In the genomic region with DNA sequence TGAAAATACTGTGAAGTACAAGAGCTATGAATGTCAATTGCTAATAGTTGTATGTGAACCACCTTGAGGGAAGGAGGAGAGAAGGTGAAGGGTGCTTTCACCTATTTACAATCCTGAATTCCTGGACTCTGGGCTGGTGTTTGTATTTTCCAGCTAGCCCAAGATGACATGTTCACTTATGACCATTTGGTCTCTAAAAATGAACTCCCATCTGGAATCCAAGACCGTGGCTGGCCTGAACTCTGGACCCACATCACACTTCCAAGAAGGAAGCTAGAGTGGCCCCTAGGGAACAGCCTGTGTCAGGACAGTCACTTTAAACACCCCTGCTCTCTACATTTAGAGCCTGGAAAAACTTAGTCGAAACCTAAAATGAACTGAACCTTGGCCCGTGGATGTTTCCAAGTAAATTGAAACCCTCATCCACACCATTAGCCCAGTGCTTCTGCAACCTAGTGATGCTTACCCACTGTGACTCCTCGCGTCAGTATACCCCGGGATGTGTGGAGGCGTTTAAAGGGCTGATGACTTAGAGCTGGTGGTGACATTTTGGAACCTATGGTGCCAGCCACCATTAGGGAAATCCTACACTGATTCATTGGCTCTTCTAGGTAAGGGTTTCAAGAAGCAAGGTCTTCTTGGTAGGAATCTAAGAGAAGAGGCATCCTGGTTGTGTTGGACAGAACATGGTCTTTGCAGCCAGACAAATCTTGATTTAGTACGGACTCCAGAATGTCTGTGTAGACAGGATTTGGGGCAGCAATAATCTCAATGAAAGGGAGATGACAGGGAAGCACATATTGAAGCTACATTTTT, we compare ENCODE assay signal across 1 cellular context.
TF ChIP-seq lines count a peak whose summit lies in the region.

No MANE protein-coding gene starts in this region.

TF ChIP-seq in HepG2, 621 proteins besides CTCF, POLR2A, EP300 and RAD21 (continued from another document and continues in another):
- TF ChIP-seq ATF6 (CRISPR knock-in tag; conservative IDR thresholded peaks at IDR 0.05) (no peak), ZNF83 (CRISPR knock-in tag; IDR thresholded peaks at IDR 0.05; ENCODE audit: borderline replicate concordance) (no peak), ZNF570 (CRISPR knock-in tag; IDR thresholded peaks at IDR 0.05; ENCODE audit: borderline replicate concordance) (no peak), TEAD3 (CRISPR knock-in tag; optimal IDR thresholded peaks at IDR 0.05; ENCODE audit: borderline replicate concordance) (peak; percentile 77), NFKB2 (CRISPR knock-in tag; IDR thresholded peaks at IDR 0.05; ENCODE audit: borderline replicate concordance) (no peak), RAD51 (IDR thresholded peaks at IDR 0.05; ENCODE audit: borderline replicate concordance) (no peak), ZNF703 (CRISPR knock-in tag; IDR thresholded peaks at IDR 0.05; ENCODE audit: borderline replicate concordance) (no peak), ZNF761 (CRISPR knock-in tag; conservative IDR thresholded peaks at IDR 0.05) (no peak), ZNF263 (CRISPR knock-in tag; IDR thresholded peaks at IDR 0.05) (no peak), ZNF501 (CRISPR knock-in tag; IDR thresholded peaks at IDR 0.05) (no peak), ASH2L (IDR thresholded peaks at IDR 0.05; ENCODE audit: insufficient read length, low read depth, low read length) (no peak), MAFK (conservative IDR thresholded peaks at IDR 0.05 in 1 of 2, IDR thresholded peaks at IDR 0.05 in 1 of 2; ENCODE audit: low read length in 2 of 2) (no peak), POLR2G (IDR thresholded peaks at IDR 0.05; ENCODE audit: low read depth, low read length) (no peak), ZNF430 (CRISPR knock-in tag; IDR thresholded peaks at IDR 0.05) (no peak), ZNF563 (CRISPR knock-in tag; IDR thresholded peaks at IDR 0.05) (no peak), MIER3 (CRISPR knock-in tag; IDR thresholded peaks at IDR 0.05; ENCODE audit: borderline replicate concordance) (no peak; the same call in 1 of the 2 replicates), ATAD3A (CRISPR knock-in tag; IDR thresholded peaks at IDR 0.05) (no peak), ZNF781 (CRISPR knock-in tag; IDR thresholded peaks at IDR 0.05; ENCODE audit: borderline replicate concordance, not compliant biosample characterization) (peak; percentile 47), SETDB1 (CRISPR knock-in tag; IDR thresholded peaks at IDR 0.05; ENCODE audit: borderline replicate concordance) (no peak), ZBTB25 (CRISPR knock-in tag; IDR thresholded peaks at IDR 0.05) (0 out of 2 replicates have a peak, but pooled peaks have one; percentile 19), FOXA1 (IDR thresholded peaks at IDR 0.05) (no peak), FOXA1 (CRISPR knock-in tag; IDR thresholded peaks at IDR 0.05) (peak; percentile 28; the same call in 1 of the 2 replicates), ZNF746 (CRISPR knock-in tag; IDR thresholded peaks at IDR 0.05) (no peak), THAP7 (CRISPR knock-in tag; IDR thresholded peaks at IDR 0.05) (no peak), ZNF615 (CRISPR knock-in tag; IDR thresholded peaks at IDR 0.05; ENCODE audit: borderline replicate concordance) (no peak), BRD4 (CRISPR knock-in tag; IDR thresholded peaks at IDR 0.05) (no peak), SMC3 (IDR thresholded peaks at IDR 0.05; ENCODE audit: low read length) (peak; percentile 50; the same call in 1 of the 2 replicates), ZBTB20 (CRISPR knock-in tag; IDR thresholded peaks at IDR 0.05; ENCODE audit: borderline replicate concordance, low read depth) (no peak), ZMYM2 (CRISPR knock-in tag; IDR thresholded peaks at IDR 0.05) (no peak), EZH2 (conservative IDR thresholded peaks at IDR 0.05; ENCODE audit: low read depth, low read length) (no peak), HNF4A (CRISPR knock-in tag; IDR thresholded peaks at IDR 0.05) (peak; percentile 86), JUND (CRISPR knock-in tag; IDR thresholded peaks at IDR 0.05) (no peak), ZNF234 (CRISPR knock-in tag; conservative IDR thresholded peaks at IDR 0.05) (no peak), PPARG (CRISPR knock-in tag; conservative IDR thresholded peaks at IDR 0.05) (no peak), RXRB (CRISPR knock-in tag; IDR thresholded peaks at IDR 0.05; ENCODE audit: borderline replicate concordance) (0 out of 2 replicates have a peak, but pooled peaks have one; percentile 9), ZNF256 (CRISPR knock-in tag; conservative IDR thresholded peaks at IDR 0.05) (no peak), HDAC2 (CRISPR knock-in tag; IDR thresholded peaks at IDR 0.05) (peak; percentile 24; the same call in 1 of the 2 replicates), STAG1 (CRISPR knock-in tag; IDR thresholded peaks at IDR 0.05) (peak; percentile 62), KLF13 (CRISPR knock-in tag; IDR thresholded peaks at IDR 0.05) (no peak), YEATS4 (CRISPR knock-in tag; IDR thresholded peaks at IDR 0.05; ENCODE audit: borderline replicate concordance) (no peak), TCF7 (IDR thresholded peaks at IDR 0.05; ENCODE audit: low read depth) (0 out of 2 replicates have a peak, but pooled peaks have one; percentile 16), EEA1 (CRISPR knock-in tag; IDR thresholded peaks at IDR 0.05; ENCODE audit: borderline replicate concordance) (no peak), CBFB (CRISPR knock-in tag; IDR thresholded peaks at IDR 0.05) (no peak), YY1 (IDR thresholded peaks at IDR 0.05; ENCODE audit: insufficient read depth, insufficient replicate concordance, low read depth, low read length) (no peak), ZNF546 (CRISPR knock-in tag; conservative IDR thresholded peaks at IDR 0.05) (no peak), SRSF4 (IDR thresholded peaks at IDR 0.05; ENCODE audit: low read depth, low read length, poor library complexity, severe bottlenecking) (no peak), ZNF816 (CRISPR knock-in tag; IDR thresholded peaks at IDR 0.05; ENCODE audit: borderline replicate concordance) (no peak)
- TF ChIP-seq, protein P1, sequence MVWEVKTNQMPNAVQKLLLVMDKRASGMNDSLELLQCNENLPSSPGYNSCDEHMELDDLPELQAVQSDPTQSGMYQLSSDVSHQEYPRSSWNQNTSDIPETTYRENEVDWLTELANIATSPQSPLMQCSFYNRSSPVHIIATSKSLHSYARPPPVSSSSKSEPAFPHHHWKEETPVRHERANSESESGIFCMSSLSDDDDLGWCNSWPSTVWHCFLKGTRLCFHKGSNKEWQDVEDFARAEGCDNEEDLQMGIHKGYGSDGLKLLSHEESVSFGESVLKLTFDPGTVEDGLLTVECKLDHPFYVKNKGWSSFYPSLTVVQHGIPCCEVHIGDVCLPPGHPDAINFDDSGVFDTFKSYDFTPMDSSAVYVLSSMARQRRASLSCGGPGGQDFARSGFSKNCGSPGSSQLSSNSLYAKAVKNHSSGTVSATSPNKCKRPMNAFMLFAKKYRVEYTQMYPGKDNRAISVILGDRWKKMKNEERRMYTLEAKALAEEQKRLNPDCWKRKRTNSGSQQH (CRISPR knock-in tag; IDR thresholded peaks at IDR 0.05; ENCODE audit: low read depth) = no peak
- TF ChIP-seq, protein P2, sequence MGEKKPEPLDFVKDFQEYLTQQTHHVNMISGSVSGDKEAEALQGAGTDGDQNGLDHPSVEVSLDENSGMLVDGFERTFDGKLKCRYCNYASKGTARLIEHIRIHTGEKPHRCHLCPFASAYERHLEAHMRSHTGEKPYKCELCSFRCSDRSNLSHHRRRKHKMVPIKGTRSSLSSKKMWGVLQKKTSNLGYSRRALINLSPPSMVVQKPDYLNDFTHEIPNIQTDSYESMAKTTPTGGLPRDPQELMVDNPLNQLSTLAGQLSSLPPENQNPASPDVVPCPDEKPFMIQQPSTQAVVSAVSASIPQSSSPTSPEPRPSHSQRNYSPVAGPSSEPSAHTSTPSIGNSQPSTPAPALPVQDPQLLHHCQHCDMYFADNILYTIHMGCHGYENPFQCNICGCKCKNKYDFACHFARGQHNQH (CRISPR knock-in tag; IDR thresholded peaks at IDR 0.05) = 0 out of 2 replicates have a peak, but pooled peaks have one; percentile 33
- TF ChIP-seq, protein P3, sequence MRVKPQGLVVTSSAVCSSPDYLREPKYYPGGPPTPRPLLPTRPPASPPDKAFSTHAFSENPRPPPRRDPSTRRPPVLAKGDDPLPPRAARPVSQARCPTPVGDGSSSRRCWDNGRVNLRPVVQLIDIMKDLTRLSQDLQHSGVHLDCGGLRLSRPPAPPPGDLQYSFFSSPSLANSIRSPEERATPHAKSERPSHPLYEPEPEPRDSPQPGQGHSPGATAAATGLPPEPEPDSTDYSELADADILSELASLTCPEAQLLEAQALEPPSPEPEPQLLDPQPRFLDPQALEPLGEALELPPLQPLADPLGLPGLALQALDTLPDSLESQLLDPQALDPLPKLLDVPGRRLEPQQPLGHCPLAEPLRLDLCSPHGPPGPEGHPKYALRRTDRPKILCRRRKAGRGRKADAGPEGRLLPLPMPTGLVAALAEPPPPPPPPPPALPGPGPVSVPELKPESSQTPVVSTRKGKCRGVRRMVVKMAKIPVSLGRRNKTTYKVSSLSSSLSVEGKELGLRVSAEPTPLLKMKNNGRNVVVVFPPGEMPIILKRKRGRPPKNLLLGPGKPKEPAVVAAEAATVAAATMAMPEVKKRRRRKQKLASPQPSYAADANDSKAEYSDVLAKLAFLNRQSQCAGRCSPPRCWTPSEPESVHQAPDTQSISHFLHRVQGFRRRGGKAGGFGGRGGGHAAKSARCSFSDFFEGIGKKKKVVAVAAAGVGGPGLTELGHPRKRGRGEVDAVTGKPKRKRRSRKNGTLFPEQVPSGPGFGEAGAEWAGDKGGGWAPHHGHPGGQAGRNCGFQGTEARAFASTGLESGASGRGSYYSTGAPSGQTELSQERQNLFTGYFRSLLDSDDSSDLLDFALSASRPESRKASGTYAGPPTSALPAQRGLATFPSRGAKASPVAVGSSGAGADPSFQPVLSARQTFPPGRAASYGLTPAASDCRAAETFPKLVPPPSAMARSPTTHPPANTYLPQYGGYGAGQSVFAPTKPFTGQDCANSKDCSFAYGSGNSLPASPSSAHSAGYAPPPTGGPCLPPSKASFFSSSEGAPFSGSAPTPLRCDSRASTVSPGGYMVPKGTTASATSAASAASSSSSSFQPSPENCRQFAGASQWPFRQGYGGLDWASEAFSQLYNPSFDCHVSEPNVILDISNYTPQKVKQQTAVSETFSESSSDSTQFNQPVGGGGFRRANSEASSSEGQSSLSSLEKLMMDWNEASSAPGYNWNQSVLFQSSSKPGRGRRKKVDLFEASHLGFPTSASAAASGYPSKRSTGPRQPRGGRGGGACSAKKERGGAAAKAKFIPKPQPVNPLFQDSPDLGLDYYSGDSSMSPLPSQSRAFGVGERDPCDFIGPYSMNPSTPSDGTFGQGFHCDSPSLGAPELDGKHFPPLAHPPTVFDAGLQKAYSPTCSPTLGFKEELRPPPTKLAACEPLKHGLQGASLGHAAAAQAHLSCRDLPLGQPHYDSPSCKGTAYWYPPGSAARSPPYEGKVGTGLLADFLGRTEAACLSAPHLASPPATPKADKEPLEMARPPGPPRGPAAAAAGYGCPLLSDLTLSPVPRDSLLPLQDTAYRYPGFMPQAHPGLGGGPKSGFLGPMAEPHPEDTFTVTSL (CRISPR knock-in tag; IDR thresholded peaks at IDR 0.05; ENCODE audit: borderline replicate concordance) = peak; percentile 45; the same call in 1 of the 2 replicates
- TF ChIP-seq, protein P4, sequence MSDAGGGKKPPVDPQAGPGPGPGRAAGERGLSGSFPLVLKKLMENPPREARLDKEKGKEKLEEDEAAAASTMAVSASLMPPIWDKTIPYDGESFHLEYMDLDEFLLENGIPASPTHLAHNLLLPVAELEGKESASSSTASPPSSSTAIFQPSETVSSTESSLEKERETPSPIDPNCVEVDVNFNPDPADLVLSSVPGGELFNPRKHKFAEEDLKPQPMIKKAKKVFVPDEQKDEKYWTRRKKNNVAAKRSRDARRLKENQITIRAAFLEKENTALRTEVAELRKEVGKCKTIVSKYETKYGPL (CRISPR knock-in tag; IDR thresholded peaks at IDR 0.05) = no peak
- TF ChIP-seq, protein P5, sequence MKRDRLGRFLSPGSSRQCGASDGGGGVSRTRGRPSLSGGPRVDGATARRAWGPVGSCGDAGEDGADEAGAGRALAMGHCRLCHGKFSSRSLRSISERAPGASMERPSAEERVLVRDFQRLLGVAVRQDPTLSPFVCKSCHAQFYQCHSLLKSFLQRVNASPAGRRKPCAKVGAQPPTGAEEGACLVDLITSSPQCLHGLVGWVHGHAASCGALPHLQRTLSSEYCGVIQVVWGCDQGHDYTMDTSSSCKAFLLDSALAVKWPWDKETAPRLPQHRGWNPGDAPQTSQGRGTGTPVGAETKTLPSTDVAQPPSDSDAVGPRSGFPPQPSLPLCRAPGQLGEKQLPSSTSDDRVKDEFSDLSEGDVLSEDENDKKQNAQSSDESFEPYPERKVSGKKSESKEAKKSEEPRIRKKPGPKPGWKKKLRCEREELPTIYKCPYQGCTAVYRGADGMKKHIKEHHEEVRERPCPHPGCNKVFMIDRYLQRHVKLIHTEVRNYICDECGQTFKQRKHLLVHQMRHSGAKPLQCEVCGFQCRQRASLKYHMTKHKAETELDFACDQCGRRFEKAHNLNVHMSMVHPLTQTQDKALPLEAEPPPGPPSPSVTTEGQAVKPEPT (CRISPR knock-in tag; IDR thresholded peaks at IDR 0.05; ENCODE audit: low read depth) = no peak
